In the genomic region with DNA sequence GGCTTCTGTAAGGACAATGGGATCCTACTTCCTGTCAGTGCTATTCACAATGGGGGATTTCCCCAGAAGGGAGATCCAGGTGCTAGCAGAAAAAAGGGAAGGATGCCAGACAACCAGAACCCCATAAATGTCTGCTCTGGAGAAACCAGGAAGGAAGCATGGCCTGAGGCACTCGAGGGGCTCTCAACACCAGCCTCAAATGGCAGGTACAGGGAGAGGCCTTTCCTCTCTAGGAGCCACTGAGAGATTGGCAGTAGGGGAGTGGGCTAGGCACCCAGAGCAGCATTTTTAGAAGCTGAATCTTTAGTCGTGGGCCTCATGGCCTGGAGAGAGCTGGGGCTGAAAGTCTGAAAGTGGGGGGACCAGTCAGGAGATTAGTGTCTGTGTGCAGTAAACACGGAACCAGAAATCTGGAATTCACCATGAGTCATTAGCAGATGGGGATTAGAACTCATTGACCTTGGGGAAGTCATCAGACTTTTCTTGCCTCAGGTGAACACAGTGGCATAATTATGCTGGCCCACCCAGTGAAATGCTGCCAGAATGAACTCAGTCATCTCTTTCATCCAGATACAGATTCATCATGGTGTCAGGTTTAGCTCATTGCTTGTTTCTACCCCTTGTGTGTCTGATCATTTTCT, we compare ENCODE assay signal across 1 cellular context.
TF ChIP-seq lines count a peak whose summit lies in the region.

No MANE protein-coding gene starts in this region.

TF ChIP-seq in GM12878, 131 proteins besides CTCF, POLR2A, EP300 and RAD21 (continued from another document and continues in another):
- TF ChIP-seq, protein P1, sequence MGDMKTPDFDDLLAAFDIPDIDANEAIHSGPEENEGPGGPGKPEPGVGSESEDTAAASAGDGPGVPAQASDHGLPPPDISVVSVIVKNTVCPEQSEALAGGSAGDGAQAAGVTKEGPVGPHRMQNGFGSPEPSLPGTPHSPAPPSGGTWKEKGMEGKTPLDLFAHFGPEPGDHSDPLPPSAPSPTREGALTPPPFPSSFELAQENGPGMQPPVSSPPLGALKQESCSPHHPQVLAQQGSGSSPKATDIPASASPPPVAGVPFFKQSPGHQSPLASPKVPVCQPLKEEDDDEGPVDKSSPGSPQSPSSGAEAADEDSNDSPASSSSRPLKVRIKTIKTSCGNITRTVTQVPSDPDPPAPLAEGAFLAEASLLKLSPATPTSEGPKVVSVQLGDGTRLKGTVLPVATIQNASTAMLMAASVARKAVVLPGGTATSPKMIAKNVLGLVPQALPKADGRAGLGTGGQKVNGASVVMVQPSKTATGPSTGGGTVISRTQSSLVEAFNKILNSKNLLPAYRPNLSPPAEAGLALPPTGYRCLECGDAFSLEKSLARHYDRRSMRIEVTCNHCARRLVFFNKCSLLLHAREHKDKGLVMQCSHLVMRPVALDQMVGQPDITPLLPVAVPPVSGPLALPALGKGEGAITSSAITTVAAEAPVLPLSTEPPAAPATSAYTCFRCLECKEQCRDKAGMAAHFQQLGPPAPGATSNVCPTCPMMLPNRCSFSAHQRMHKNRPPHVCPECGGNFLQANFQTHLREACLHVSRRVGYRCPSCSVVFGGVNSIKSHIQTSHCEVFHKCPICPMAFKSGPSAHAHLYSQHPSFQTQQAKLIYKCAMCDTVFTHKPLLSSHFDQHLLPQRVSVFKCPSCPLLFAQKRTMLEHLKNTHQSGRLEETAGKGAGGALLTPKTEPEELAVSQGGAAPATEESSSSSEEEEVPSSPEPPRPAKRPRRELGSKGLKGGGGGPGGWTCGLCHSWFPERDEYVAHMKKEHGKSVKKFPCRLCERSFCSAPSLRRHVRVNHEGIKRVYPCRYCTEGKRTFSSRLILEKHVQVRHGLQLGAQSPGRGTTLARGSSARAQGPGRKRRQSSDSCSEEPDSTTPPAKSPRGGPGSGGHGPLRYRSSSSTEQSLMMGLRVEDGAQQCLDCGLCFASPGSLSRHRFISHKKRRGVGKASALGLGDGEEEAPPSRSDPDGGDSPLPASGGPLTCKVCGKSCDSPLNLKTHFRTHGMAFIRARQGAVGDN (IDR thresholded peaks at IDR 0.05): peak; percentile 62
- TF ChIP-seq ZNF384 (IDR thresholded peaks at IDR 0.05; ENCODE audit: borderline replicate concordance, low read depth, low read length): no peak
- no peak for TF ChIP-seq ZNF24 (IDR thresholded peaks at IDR 0.05)
- no peak; the same call in 1 of the 2 replicates for TF ChIP-seq PAX5 (IDR thresholded peaks at IDR 0.05; ENCODE audit: borderline replicate concordance, low read depth, low read length)
- no peak for TF ChIP-seq SIN3A (IDR thresholded peaks at IDR 0.05; ENCODE audit: low read depth, low read length)
- no peak for TF ChIP-seq ZNF274 (IDR thresholded peaks at IDR 0.05; ENCODE audit: insufficient read depth, insufficient read length)
- TF ChIP-seq, protein P2, sequence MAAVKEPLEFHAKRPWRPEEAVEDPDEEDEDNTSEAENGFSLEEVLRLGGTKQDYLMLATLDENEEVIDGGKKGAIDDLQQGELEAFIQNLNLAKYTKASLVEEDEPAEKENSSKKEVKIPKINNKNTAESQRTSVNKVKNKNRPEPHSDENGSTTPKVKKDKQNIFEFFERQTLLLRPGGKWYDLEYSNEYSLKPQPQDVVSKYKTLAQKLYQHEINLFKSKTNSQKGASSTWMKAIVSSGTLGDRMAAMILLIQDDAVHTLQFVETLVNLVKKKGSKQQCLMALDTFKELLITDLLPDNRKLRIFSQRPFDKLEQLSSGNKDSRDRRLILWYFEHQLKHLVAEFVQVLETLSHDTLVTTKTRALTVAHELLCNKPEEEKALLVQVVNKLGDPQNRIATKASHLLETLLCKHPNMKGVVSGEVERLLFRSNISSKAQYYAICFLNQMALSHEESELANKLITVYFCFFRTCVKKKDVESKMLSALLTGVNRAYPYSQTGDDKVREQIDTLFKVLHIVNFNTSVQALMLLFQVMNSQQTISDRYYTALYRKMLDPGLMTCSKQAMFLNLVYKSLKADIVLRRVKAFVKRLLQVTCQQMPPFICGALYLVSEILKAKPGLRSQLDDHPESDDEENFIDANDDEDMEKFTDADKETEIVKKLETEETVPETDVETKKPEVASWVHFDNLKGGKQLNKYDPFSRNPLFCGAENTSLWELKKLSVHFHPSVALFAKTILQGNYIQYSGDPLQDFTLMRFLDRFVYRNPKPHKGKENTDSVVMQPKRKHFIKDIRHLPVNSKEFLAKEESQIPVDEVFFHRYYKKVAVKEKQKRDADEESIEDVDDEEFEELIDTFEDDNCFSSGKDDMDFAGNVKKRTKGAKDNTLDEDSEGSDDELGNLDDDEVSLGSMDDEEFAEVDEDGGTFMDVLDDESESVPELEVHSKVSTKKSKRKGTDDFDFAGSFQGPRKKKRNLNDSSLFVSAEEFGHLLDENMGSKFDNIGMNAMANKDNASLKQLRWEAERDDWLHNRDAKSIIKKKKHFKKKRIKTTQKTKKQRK (IDR thresholded peaks at IDR 0.05; ENCODE audit: low read depth, low read length): no peak
- TF ChIP-seq GABPA (IDR thresholded peaks at IDR 0.05; ENCODE audit: low read depth): no peak
- TF ChIP-seq, protein P3, sequence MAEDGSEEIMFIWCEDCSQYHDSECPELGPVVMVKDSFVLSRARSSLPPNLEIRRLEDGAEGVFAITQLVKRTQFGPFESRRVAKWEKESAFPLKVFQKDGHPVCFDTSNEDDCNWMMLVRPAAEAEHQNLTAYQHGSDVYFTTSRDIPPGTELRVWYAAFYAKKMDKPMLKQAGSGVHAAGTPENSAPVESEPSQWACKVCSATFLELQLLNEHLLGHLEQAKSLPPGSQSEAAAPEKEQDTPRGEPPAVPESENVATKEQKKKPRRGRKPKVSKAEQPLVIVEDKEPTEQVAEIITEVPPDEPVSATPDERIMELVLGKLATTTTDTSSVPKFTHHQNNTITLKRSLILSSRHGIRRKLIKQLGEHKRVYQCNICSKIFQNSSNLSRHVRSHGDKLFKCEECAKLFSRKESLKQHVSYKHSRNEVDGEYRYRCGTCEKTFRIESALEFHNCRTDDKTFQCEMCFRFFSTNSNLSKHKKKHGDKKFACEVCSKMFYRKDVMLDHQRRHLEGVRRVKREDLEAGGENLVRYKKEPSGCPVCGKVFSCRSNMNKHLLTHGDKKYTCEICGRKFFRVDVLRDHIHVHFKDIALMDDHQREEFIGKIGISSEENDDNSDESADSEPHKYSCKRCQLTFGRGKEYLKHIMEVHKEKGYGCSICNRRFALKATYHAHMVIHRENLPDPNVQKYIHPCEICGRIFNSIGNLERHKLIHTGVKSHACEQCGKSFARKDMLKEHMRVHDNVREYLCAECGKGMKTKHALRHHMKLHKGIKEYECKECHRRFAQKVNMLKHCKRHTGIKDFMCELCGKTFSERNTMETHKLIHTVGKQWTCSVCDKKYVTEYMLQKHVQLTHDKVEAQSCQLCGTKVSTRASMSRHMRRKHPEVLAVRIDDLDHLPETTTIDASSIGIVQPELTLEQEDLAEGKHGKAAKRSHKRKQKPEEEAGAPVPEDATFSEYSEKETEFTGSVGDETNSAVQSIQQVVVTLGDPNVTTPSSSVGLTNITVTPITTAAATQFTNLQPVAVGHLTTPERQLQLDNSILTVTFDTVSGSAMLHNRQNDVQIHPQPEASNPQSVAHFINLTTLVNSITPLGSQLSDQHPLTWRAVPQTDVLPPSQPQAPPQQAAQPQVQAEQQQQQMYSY (CRISPR knock-in tag; IDR thresholded peaks at IDR 0.05): no peak
- TF ChIP-seq NR2C1 (IDR thresholded peaks at IDR 0.05): no peak
- no peak for TF ChIP-seq PAX8 (IDR thresholded peaks at IDR 0.05)
- TF ChIP-seq JUNB (IDR thresholded peaks at IDR 0.05): peak; percentile 69
- TF ChIP-seq, protein P4, sequence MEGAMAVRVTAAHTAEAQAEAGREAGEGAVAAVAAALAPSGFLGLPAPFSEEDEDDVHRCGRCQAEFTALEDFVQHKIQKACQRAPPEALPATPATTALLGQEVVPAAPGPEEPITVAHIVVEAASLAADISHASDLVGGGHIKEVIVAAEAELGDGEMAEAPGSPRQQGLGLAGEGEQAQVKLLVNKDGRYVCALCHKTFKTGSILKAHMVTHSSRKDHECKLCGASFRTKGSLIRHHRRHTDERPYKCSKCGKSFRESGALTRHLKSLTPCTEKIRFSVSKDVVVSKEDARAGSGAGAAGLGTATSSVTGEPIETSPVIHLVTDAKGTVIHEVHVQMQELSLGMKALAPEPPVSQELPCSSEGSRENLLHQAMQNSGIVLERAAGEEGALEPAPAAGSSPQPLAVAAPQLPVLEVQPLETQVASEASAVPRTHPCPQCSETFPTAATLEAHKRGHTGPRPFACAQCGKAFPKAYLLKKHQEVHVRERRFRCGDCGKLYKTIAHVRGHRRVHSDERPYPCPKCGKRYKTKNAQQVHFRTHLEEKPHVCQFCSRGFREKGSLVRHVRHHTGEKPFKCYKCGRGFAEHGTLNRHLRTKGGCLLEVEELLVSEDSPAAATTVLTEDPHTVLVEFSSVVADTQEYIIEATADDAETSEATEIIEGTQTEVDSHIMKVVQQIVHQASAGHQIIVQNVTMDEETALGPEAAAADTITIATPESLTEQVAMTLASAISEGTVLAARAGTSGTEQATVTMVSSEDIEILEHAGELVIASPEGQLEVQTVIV (IDR thresholded peaks at IDR 0.05; ENCODE audit: borderline replicate concordance, partially characterized antibody): no peak
- no peak for TF ChIP-seq MEF2B (IDR thresholded peaks at IDR 0.05; ENCODE audit: partially characterized antibody, poor library complexity, severe bottlenecking)
- no peak for TF ChIP-seq CHD1 (IDR thresholded peaks at IDR 0.05; ENCODE audit: low read depth, low read length)
- TF ChIP-seq, protein P5, sequence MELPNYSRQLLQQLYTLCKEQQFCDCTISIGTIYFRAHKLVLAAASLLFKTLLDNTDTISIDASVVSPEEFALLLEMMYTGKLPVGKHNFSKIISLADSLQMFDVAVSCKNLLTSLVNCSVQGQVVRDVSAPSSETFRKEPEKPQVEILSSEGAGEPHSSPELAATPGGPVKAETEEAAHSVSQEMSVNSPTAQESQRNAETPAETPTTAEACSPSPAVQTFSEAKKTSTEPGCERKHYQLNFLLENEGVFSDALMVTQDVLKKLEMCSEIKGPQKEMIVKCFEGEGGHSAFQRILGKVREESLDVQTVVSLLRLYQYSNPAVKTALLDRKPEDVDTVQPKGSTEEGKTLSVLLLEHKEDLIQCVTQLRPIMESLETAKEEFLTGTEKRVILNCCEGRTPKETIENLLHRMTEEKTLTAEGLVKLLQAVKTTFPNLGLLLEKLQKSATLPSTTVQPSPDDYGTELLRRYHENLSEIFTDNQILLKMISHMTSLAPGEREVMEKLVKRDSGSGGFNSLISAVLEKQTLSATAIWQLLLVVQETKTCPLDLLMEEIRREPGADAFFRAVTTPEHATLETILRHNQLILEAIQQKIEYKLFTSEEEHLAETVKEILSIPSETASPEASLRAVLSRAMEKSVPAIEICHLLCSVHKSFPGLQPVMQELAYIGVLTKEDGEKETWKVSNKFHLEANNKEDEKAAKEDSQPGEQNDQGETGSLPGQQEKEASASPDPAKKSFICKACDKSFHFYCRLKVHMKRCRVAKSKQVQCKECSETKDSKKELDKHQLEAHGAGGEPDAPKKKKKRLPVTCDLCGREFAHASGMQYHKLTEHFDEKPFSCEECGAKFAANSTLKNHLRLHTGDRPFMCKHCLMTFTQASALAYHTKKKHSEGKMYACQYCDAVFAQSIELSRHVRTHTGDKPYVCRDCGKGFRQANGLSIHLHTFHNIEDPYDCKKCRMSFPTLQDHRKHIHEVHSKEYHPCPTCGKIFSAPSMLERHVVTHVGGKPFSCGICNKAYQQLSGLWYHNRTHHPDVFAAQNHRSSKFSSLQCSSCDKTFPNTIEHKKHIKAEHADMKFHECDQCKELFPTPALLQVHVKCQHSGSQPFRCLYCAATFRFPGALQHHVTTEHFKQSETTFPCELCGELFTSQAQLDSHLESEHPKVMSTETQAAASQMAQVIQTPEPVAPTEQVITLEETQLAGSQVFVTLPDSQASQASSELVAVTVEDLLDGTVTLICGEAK (IDR thresholded peaks at IDR 0.05; ENCODE audit: borderline replicate concordance): no peak
- TF ChIP-seq TCF3 (IDR thresholded peaks at IDR 0.05; ENCODE audit: borderline replicate concordance, insufficient read depth, low read depth, low read length): no peak
- TF ChIP-seq, protein P6, sequence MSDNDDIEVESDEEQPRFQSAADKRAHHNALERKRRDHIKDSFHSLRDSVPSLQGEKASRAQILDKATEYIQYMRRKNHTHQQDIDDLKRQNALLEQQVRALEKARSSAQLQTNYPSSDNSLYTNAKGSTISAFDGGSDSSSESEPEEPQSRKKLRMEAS (IDR thresholded peaks at IDR 0.05; ENCODE audit: low read depth, low read length): no peak
- TF ChIP-seq IKZF2 (IDR thresholded peaks at IDR 0.05): peak; percentile 50 to 62
- no peak for TF ChIP-seq MEF2A (IDR thresholded peaks at IDR 0.05; ENCODE audit: insufficient read depth, low read depth, low read length)
- no peak for TF ChIP-seq YY1 (IDR thresholded peaks at IDR 0.05; ENCODE audit: low read depth, low read length)
- TF ChIP-seq GATAD2B (conservative IDR thresholded peaks at IDR 0.05; ENCODE audit: low read depth): no peak
- TF ChIP-seq SPI1 (IDR thresholded peaks at IDR 0.05; ENCODE audit: borderline replicate concordance, insufficient read depth, low read depth, low read length): peak; percentile 19; the same call in 1 of the 2 replicates
- TF ChIP-seq, protein P7, sequence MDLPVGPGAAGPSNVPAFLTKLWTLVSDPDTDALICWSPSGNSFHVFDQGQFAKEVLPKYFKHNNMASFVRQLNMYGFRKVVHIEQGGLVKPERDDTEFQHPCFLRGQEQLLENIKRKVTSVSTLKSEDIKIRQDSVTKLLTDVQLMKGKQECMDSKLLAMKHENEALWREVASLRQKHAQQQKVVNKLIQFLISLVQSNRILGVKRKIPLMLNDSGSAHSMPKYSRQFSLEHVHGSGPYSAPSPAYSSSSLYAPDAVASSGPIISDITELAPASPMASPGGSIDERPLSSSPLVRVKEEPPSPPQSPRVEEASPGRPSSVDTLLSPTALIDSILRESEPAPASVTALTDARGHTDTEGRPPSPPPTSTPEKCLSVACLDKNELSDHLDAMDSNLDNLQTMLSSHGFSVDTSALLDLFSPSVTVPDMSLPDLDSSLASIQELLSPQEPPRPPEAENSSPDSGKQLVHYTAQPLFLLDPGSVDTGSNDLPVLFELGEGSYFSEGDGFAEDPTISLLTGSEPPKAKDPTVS (IDR thresholded peaks at IDR 0.05; ENCODE audit: low read depth, low read length): no peak
- peak; percentile 68 for TF ChIP-seq ATF7 (IDR thresholded peaks at IDR 0.05; ENCODE audit: low read depth)
- TF ChIP-seq STAT1 (conservative IDR thresholded peaks at IDR 0.05): no peak
- no peak for TF ChIP-seq ASH2L (IDR thresholded peaks at IDR 0.05; ENCODE audit: borderline replicate concordance, low read depth)
- TF ChIP-seq SUPT20H (IDR thresholded peaks at IDR 0.05; ENCODE audit: borderline replicate concordance, control insufficient read depth, low read depth, low read length): no peak
- TF ChIP-seq BRCA1 (IDR thresholded peaks at IDR 0.05; ENCODE audit: low read depth, low read length): no peak
- TF ChIP-seq CEBPB (IDR thresholded peaks at IDR 0.05; ENCODE audit: borderline replicate concordance in 1 of 2, low read depth in 2 of 2, low read length in 2 of 2): no peak
- no peak for TF ChIP-seq MYB (IDR thresholded peaks at IDR 0.05; ENCODE audit: borderline replicate concordance, low read depth, low read length)
- TF ChIP-seq KLF5 (IDR thresholded peaks at IDR 0.05; ENCODE audit: partially characterized antibody): no peak
- TF ChIP-seq ZSCAN29 (IDR thresholded peaks at IDR 0.05): no peak
- TF ChIP-seq CBX3 (IDR thresholded peaks at IDR 0.05; ENCODE audit: borderline replicate concordance, low read depth): no peak
- no peak for TF ChIP-seq POLR2AphosphoS2 (IDR thresholded peaks at IDR 0.05; ENCODE audit: low read depth, low read length)
- 0 out of 2 replicates have a peak, but pooled peaks have one; percentile 45 for TF ChIP-seq NBN (IDR thresholded peaks at IDR 0.05)
- no peak for TF ChIP-seq NFYA (IDR thresholded peaks at IDR 0.05; ENCODE audit: borderline replicate concordance, low read depth, low read length)
- TF ChIP-seq RUNX3 (IDR thresholded peaks at IDR 0.05; ENCODE audit: low read length): peak; percentile 7; the same call in 1 of the 2 replicates
- peak; percentile 83; the same call in 1 of the 2 replicates for TF ChIP-seq ESRRA (IDR thresholded peaks at IDR 0.05; ENCODE audit: low read length)
- TF ChIP-seq RBBP5 (conservative IDR thresholded peaks at IDR 0.05): no peak
- TF ChIP-seq HDGF (IDR thresholded peaks at IDR 0.05): no peak
